ENCODE assay signal across 1 cellular context in the genomic region with DNA sequence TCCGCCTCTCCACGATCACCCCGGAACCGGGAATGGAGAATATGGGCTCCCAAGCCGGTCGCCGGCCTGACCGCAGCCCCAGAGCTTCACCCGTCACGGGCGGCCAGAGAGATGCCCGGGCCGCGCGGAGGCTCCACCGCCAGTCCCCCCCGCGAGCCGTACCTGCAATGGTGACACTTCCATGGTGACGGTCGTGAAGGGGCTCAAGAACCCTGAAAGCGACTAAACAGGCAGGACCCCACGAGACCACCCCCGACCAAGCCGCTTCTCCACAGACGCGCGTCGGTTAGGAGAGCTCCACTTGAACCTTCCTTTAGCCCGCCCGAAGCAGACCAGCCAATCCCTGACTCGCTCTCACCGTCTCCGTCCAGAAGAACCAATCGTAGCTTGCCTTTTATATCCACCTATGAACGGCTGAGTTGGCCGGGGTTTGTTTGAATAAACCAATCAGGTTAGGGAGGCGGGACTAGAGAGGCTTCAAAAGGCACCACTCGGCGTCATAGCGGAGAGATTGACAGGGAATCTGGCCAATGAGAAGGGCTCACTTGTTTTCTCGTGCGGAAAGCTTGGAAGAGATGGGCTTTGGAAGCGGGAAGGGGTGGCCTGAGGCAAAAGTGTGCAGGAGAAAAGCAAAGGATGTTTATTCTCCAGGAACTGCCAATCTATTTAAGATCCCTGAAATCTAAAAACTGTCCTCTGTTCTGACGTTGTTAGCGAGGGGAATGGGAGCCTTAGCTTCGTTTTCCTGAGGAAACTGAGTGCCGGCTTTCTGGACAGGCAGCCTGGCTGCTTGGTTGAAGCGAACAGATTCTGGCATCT.
TF ChIP-seq lines count a peak whose summit lies in the region.

A gene with protein sequence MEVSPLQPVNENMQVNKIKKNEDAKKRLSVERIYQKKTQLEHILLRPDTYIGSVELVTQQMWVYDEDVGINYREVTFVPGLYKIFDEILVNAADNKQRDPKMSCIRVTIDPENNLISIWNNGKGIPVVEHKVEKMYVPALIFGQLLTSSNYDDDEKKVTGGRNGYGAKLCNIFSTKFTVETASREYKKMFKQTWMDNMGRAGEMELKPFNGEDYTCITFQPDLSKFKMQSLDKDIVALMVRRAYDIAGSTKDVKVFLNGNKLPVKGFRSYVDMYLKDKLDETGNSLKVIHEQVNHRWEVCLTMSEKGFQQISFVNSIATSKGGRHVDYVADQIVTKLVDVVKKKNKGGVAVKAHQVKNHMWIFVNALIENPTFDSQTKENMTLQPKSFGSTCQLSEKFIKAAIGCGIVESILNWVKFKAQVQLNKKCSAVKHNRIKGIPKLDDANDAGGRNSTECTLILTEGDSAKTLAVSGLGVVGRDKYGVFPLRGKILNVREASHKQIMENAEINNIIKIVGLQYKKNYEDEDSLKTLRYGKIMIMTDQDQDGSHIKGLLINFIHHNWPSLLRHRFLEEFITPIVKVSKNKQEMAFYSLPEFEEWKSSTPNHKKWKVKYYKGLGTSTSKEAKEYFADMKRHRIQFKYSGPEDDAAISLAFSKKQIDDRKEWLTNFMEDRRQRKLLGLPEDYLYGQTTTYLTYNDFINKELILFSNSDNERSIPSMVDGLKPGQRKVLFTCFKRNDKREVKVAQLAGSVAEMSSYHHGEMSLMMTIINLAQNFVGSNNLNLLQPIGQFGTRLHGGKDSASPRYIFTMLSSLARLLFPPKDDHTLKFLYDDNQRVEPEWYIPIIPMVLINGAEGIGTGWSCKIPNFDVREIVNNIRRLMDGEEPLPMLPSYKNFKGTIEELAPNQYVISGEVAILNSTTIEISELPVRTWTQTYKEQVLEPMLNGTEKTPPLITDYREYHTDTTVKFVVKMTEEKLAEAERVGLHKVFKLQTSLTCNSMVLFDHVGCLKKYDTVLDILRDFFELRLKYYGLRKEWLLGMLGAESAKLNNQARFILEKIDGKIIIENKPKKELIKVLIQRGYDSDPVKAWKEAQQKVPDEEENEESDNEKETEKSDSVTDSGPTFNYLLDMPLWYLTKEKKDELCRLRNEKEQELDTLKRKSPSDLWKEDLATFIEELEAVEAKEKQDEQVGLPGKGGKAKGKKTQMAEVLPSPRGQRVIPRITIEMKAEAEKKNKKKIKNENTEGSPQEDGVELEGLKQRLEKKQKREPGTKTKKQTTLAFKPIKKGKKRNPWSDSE (N-terminal part only) (minus strand): TSS at position 288 of the 819 bp plus-strand sequence. CDS start 105 bp downstream, at position 183.

TF ChIP-seq in HepG2, 621 proteins besides CTCF, POLR2A, EP300 and RAD21 (continued from another document and continues in another):
- TF ChIP-seq ZNF75D (CRISPR knock-in tag; IDR thresholded peaks at IDR 0.05; ENCODE audit: borderline replicate concordance) (no peak), ZNF598 (CRISPR knock-in tag; IDR thresholded peaks at IDR 0.05; ENCODE audit: borderline replicate concordance) (peak; percentile 97), ZNF260 (CRISPR knock-in tag; IDR thresholded peaks at IDR 0.05; ENCODE audit: borderline replicate concordance, low read depth) (no peak), ZNF879 (CRISPR knock-in tag; IDR thresholded peaks at IDR 0.05) (peak; percentile 58; the same call in 1 of the 2 replicates), MBNL3 (CRISPR knock-in tag; conservative IDR thresholded peaks at IDR 0.05) (no peak), NR3C1 (CRISPR knock-in tag; IDR thresholded peaks at IDR 0.05) (no peak), SNAI1 (CRISPR knock-in tag; IDR thresholded peaks at IDR 0.05; ENCODE audit: borderline replicate concordance) (no peak), NFKBIZ (CRISPR knock-in tag; IDR thresholded peaks at IDR 0.05) (no peak), CAMTA2 (CRISPR knock-in tag; IDR thresholded peaks at IDR 0.05; ENCODE audit: borderline replicate concordance) (no peak), ZNF883 (CRISPR knock-in tag; IDR thresholded peaks at IDR 0.05; ENCODE audit: not compliant biosample characterization) (no peak), MTF1 (CRISPR knock-in tag; IDR thresholded peaks at IDR 0.05) (no peak), ZNF589 (CRISPR knock-in tag; conservative IDR thresholded peaks at IDR 0.05) (peak; percentile 88), ZNF660 (CRISPR knock-in tag; IDR thresholded peaks at IDR 0.05; ENCODE audit: borderline replicate concordance, low read depth) (no peak), PAF1 (CRISPR knock-in tag; IDR thresholded peaks at IDR 0.05) (no peak), XRCC5 (optimal IDR thresholded peaks at IDR 0.05; ENCODE audit: low read length) (no peak), ZSCAN20 (CRISPR knock-in tag; IDR thresholded peaks at IDR 0.05; ENCODE audit: borderline replicate concordance) (0 out of 2 replicates have a peak, but pooled peaks have one; percentile 22), CCAR2 (optimal IDR thresholded peaks at IDR 0.05; ENCODE audit: low read depth, low read length) (no peak), ZFY (CRISPR knock-in tag; IDR thresholded peaks at IDR 0.05) (peak; percentile 66; the same call in 1 of the 2 replicates), SMC3 (IDR thresholded peaks at IDR 0.05; ENCODE audit: low read length) (no peak), THAP11 (CRISPR knock-in tag; IDR thresholded peaks at IDR 0.05) (peak; percentile 61; the same call in 1 of the 2 replicates), EED (CRISPR knock-in tag; IDR thresholded peaks at IDR 0.05) (peak; percentile 80), RBAK (CRISPR knock-in tag; IDR thresholded peaks at IDR 0.05) (no peak), ZNF34 (CRISPR knock-in tag; IDR thresholded peaks at IDR 0.05; ENCODE audit: borderline replicate concordance) (0 out of 2 replicates have a peak, but pooled peaks have one; percentile 75), HNF4A (CRISPR knock-in tag; IDR thresholded peaks at IDR 0.05) (no peak)
- TF ChIP-seq, protein P1, sequence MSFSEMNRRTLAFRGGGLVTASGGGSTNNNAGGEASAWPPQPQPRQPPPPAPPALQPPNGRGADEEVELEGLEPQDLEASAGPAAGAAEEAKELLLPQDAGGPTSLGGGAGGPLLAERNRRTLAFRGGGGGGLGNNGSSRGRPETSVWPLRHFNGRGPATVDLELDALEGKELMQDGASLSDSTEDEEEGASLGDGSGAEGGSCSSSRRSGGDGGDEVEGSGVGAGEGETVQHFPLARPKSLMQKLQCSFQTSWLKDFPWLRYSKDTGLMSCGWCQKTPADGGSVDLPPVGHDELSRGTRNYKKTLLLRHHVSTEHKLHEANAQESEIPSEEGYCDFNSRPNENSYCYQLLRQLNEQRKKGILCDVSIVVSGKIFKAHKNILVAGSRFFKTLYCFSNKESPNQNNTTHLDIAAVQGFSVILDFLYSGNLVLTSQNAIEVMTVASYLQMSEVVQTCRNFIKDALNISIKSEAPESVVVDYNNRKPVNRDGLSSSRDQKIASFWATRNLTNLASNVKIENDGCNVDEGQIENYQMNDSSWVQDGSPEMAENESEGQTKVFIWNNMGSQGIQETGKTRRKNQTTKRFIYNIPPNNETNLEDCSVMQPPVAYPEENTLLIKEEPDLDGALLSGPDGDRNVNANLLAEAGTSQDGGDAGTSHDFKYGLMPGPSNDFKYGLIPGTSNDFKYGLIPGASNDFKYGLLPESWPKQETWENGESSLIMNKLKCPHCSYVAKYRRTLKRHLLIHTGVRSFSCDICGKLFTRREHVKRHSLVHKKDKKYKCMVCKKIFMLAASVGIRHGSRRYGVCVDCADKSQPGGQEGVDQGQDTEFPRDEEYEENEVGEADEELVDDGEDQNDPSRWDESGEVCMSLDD (CRISPR knock-in tag; IDR thresholded peaks at IDR 0.05; ENCODE audit: borderline replicate concordance) = no peak
- TF ChIP-seq, protein P2, sequence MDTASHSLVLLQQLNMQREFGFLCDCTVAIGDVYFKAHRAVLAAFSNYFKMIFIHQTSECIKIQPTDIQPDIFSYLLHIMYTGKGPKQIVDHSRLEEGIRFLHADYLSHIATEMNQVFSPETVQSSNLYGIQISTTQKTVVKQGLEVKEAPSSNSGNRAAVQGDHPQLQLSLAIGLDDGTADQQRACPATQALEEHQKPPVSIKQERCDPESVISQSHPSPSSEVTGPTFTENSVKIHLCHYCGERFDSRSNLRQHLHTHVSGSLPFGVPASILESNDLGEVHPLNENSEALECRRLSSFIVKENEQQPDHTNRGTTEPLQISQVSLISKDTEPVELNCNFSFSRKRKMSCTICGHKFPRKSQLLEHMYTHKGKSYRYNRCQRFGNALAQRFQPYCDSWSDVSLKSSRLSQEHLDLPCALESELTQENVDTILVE (CRISPR knock-in tag; IDR thresholded peaks at IDR 0.05) = peak; percentile 61; the same call in 1 of the 2 replicates
- TF ChIP-seq, protein P3, sequence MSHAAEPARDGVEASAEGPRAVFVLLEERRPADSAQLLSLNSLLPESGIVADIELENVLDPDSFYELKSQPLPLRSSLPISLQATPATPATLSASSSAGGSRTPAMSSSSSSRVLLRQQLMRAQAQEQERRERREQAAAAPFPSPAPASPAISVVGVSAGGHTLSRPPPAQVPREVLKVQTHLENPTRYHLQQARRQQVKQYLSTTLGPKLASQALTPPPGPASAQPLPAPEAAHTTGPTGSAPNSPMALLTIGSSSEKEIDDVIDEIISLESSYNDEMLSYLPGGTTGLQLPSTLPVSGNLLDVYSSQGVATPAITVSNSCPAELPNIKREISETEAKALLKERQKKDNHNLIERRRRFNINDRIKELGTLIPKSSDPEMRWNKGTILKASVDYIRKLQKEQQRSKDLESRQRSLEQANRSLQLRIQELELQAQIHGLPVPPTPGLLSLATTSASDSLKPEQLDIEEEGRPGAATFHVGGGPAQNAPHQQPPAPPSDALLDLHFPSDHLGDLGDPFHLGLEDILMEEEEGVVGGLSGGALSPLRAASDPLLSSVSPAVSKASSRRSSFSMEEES (CRISPR knock-in tag; IDR thresholded peaks at IDR 0.05) = no peak
- TF ChIP-seq, protein P4, sequence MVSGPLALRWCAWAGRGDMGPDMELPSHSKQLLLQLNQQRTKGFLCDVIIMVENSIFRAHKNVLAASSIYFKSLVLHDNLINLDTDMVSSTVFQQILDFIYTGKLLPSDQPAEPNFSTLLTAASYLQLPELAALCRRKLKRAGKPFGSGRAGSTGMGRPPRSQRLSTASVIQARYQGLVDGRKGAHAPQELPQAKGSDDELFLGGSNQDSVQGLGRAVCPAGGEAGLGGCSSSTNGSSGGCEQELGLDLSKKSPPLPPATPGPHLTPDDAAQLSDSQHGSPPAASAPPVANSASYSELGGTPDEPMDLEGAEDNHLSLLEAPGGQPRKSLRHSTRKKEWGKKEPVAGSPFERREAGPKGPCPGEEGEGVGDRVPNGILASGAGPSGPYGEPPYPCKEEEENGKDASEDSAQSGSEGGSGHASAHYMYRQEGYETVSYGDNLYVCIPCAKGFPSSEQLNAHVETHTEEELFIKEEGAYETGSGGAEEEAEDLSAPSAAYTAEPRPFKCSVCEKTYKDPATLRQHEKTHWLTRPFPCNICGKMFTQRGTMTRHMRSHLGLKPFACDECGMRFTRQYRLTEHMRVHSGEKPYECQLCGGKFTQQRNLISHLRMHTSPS (CRISPR knock-in tag; IDR thresholded peaks at IDR 0.05; ENCODE audit: low read depth) = no peak
- TF ChIP-seq, protein P5, sequence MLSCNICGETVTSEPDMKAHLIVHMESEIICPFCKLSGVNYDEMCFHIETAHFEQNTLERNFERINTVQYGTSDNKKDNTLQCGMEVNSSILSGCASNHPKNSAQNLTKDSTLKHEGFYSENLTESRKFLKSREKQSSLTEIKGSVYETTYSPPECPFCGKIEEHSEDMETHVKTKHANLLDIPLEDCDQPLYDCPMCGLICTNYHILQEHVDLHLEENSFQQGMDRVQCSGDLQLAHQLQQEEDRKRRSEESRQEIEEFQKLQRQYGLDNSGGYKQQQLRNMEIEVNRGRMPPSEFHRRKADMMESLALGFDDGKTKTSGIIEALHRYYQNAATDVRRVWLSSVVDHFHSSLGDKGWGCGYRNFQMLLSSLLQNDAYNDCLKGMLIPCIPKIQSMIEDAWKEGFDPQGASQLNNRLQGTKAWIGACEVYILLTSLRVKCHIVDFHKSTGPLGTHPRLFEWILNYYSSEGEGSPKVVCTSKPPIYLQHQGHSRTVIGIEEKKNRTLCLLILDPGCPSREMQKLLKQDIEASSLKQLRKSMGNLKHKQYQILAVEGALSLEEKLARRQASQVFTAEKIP (CRISPR knock-in tag; IDR thresholded peaks at IDR 0.05; ENCODE audit: borderline replicate concordance) = no peak
- TF ChIP-seq, protein P6, sequence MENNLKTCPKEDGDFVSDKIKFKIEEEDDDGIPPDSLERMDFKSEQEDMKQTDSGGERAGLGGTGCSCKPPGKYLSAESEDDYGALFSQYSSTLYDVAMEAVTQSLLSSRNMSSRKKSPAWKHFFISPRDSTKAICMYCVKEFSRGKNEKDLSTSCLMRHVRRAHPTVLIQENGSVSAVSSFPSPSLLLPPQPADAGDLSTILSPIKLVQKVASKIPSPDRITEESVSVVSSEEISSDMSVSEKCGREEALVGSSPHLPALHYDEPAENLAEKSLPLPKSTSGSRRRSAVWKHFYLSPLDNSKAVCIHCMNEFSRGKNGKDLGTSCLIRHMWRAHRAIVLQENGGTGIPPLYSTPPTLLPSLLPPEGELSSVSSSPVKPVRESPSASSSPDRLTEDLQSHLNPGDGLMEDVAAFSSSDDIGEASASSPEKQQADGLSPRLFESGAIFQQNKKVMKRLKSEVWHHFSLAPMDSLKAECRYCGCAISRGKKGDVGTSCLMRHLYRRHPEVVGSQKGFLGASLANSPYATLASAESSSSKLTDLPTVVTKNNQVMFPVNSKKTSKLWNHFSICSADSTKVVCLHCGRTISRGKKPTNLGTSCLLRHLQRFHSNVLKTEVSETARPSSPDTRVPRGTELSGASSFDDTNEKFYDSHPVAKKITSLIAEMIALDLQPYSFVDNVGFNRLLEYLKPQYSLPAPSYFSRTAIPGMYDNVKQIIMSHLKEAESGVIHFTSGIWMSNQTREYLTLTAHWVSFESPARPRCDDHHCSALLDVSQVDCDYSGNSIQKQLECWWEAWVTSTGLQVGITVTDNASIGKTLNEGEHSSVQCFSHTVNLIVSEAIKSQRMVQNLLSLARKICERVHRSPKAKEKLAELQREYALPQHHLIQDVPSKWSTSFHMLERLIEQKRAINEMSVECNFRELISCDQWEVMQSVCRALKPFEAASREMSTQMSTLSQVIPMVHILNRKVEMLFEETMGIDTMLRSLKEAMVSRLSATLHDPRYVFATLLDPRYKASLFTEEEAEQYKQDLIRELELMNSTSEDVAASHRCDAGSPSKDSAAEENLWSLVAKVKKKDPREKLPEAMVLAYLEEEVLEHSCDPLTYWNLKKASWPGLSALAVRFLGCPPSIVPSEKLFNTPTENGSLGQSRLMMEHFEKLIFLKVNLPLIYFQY (CRISPR knock-in tag; IDR thresholded peaks at IDR 0.05; ENCODE audit: borderline replicate concordance) = no peak
- TF ChIP-seq, protein P7, sequence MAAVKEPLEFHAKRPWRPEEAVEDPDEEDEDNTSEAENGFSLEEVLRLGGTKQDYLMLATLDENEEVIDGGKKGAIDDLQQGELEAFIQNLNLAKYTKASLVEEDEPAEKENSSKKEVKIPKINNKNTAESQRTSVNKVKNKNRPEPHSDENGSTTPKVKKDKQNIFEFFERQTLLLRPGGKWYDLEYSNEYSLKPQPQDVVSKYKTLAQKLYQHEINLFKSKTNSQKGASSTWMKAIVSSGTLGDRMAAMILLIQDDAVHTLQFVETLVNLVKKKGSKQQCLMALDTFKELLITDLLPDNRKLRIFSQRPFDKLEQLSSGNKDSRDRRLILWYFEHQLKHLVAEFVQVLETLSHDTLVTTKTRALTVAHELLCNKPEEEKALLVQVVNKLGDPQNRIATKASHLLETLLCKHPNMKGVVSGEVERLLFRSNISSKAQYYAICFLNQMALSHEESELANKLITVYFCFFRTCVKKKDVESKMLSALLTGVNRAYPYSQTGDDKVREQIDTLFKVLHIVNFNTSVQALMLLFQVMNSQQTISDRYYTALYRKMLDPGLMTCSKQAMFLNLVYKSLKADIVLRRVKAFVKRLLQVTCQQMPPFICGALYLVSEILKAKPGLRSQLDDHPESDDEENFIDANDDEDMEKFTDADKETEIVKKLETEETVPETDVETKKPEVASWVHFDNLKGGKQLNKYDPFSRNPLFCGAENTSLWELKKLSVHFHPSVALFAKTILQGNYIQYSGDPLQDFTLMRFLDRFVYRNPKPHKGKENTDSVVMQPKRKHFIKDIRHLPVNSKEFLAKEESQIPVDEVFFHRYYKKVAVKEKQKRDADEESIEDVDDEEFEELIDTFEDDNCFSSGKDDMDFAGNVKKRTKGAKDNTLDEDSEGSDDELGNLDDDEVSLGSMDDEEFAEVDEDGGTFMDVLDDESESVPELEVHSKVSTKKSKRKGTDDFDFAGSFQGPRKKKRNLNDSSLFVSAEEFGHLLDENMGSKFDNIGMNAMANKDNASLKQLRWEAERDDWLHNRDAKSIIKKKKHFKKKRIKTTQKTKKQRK (IDR thresholded peaks at IDR 0.05; ENCODE audit: low read length) = peak; percentile 74
